In genomic region chr5:21070871-21071270, GRCh38 we compare ENCODE assay signal across 20 cellular contexts.
"Had no signal": no experiment of that assay in that cellular context is flagged by ENCODE, and none has a peak within 500 bp of the region (broad histone marks: within the 10 kb centered on the region; RNA-seq: fewer than 3 reads in every experiment).

No MANE protein-coding gene starts in this region.

- H3K9me3 Mint-ChIP-seq: nephron progenitor cell had no signal

- H3K4me1 ChIP-seq: foreskin keratinocyte, psoas muscle, right lobe of liver, tibial artery, upper lobe of left lung, uterus had no signal

- H3K4me1 Mint-ChIP-seq: naive thymus-derived CD4-positive, alpha-beta T cell; nephron progenitor cell; stimulated activated effector memory CD8-positive, alpha-beta T cell treated with anti-CD3 and anti-CD28 coated beads, Interleukin-12 subunit alpha, Interleukin-12 subunit beta, amount 100 ng/mL, for 72 hours had no signal

- H3K36me3 Mint-ChIP-seq: naive thymus-derived CD4-positive, alpha-beta T cell; stimulated activated effector memory CD8-positive, alpha-beta T cell treated with anti-CD3 and anti-CD28 coated beads, Interleukin-12 subunit alpha, Interleukin-12 subunit beta, amount 100 ng/mL, for 72 hours had no signal

- H2AFZ ChIP-seq: hepatocyte had no signal

- H3K36me3 ChIP-seq: neutrophil, right lobe of liver, tibial artery, upper lobe of left lung, uterus had no signal

- ATAC-seq: foreskin keratinocyte; left colon; left ventricle myocardium superior; naive thymus-derived CD4-positive, alpha-beta T cell; psoas muscle; right lobe of liver; stimulated activated effector memory CD8-positive, alpha-beta T cell treated with anti-CD3 and anti-CD28 coated beads, Interleukin-12 subunit alpha, Interleukin-12 subunit beta, amount 100 ng/mL, for 72 hours; stimulated activated naive CD8-positive, alpha-beta T cell treated with anti-CD3 and anti-CD28 coated beads, Interleukin-15, Interleukin-2, amounts not matched to agents 100 U/mL and 50 U/mL, for 24 hours had no signal

- H3K27ac ChIP-seq: foreskin keratinocyte, hepatocyte, neutrophil, psoas muscle, right lobe of liver, tibial artery, upper lobe of left lung, uterus had no signal

- H3K4me2 ChIP-seq: hepatocyte had no signal

- H3K9me3 ChIP-seq: neutrophil, psoas muscle, right lobe of liver, tibial artery, upper lobe of left lung, uterus had no signal

- DNase-seq: erythroblast; foreskin keratinocyte; head of caudate nucleus; kidney; left colon; left ventricle myocardium superior; naive thymus-derived CD4-positive, alpha-beta T cell; nephron progenitor cell; psoas muscle; retina; right lobe of liver; stimulated activated CD4-positive, alpha-beta T cell treated with anti-CD3 and anti-CD28 coated beads, Interleukin-4, amount 100 ng/mL, for 1 hour; stimulated activated CD8-positive, alpha-beta memory T cell treated with anti-CD3 and anti-CD28 coated beads, Interleukin-4, amount 100 ng/mL, for 48 hours; stimulated activated naive CD8-positive, alpha-beta T cell treated with anti-CD3 and anti-CD28 coated beads, Interleukin-15, Interleukin-2, amounts not matched to agents 100 U/mL and 50 U/mL, for 24 hours; tibial artery; upper lobe of left lung; uterus had no signal

- H3K4me3 ChIP-seq: hepatocyte, psoas muscle, right lobe of liver, tibial artery, upper lobe of left lung, uterus had no signal

- H3K27me3 Mint-ChIP-seq: naive thymus-derived CD4-positive, alpha-beta T cell had no signal

- H3K27ac Mint-ChIP-seq: naive thymus-derived CD4-positive, alpha-beta T cell; nephron progenitor cell; stimulated activated effector memory CD8-positive, alpha-beta T cell treated with anti-CD3 and anti-CD28 coated beads, Interleukin-12 subunit alpha, Interleukin-12 subunit beta, amount 100 ng/mL, for 72 hours had no signal

- H3K27me3 ChIP-seq: foreskin keratinocyte, hepatocyte, neutrophil, right lobe of liver, tibial artery, upper lobe of left lung, uterus had no signal

- H3K4me3 Mint-ChIP-seq: naive thymus-derived CD4-positive, alpha-beta T cell; nephron progenitor cell; stimulated activated effector memory CD8-positive, alpha-beta T cell treated with anti-CD3 and anti-CD28 coated beads, Interleukin-12 subunit alpha, Interleukin-12 subunit beta, amount 100 ng/mL, for 72 hours had no signal
